1 cellular context compared by ENCODE assay signal in genomic region chr2:136871424-136871823, GRCh38.
TF ChIP-seq lines count a peak whose summit lies in the region.

No MANE protein-coding gene starts in this region.

TF ChIP-seq in HepG2, 621 proteins besides CTCF, POLR2A, EP300 and RAD21 (continued from another document):
- TF ChIP-seq TRAFD1 (CRISPR knock-in tag; IDR thresholded peaks at IDR 0.05; ENCODE audit: borderline replicate concordance) (no peak), HDAC1 (CRISPR knock-in tag; IDR thresholded peaks at IDR 0.05) (no peak), MAFF (IDR thresholded peaks at IDR 0.05; ENCODE audit: low read depth, low read length) (peak; percentile 71), KLF9 (CRISPR knock-in tag; IDR thresholded peaks at IDR 0.05; ENCODE audit: low read depth) (no peak)
